8 cellular contexts compared by ENCODE assay signal in genomic region chr3:138835177-138835757, GRCh38. TPM values are rescaled to one million over a fixed set of nuclear protein-coding genes. Genes with fewer than 3 reads are reported as not detected.
DNase-seq lines count a peak whose midpoint lies in the region; ATAC-seq and TF ChIP-seq lines count a peak whose summit lies in the region.

No MANE protein-coding gene starts in this region.

- DNase-seq in AG04449 (ENCODE audit: low read depth, low spot score): no peak
- no peak for DNase-seq in GM23248
- DNase-seq in activated CD8-positive, alpha-beta T cell treated with anti-CD3 and anti-CD28 coated beads, Interleukin-2, amount 10 ng/mL, durations not matched to agents 7 days and 5 days: no peak
- DNase-seq in left cardiac atrium: no peak
- no peak for DNase-seq in sigmoid colon
- no peak for DNase-seq in kidney tubule cell (ENCODE audit: low spot score)
- DNase-seq in iPS-NIHi7 (ENCODE audit: extremely low spot score): no peak

- CTCF ChIA-PET in AG04449 (lab: Yijun Ruan, JAX): interaction anchor here (1.9 kb wide), 1 partner anchor 80 kb away, joined by 12 read pairs; no protein-coding TSS in a partner anchor
- CTCF ChIA-PET in activated CD8-positive, alpha-beta T cell treated with anti-CD3 and anti-CD28 coated beads, Interleukin-2, amount 10 ng/mL, durations not matched to agents 7 days and 5 days (lab: Charles Lee): interaction anchor here (1.0 kb wide), 1 partner anchor 80 kb away, joined by 3 read pairs; no protein-coding TSS in a partner anchor

- H3K9me2 ChIP-seq in GM23248 (ENCODE audit: insufficient read depth): no peaks in the 10 kb centered on the region

- H2AFZ ChIP-seq in GM23248: peak overlapping the region; percentile 99

- peak overlapping the region; percentile 69 for H3K4me3 ChIP-seq in AG04449 (ENCODE audit: low read depth, low read length)
- H3K4me3 ChIP-seq in GM23248: peak overlapping the region; percentile 86
- H3K4me3 ChIP-seq in sigmoid colon: peak overlapping the region; percentile 94 to 100 (median 96)

- H3K9me3 Mint-ChIP-seq in activated CD8-positive, alpha-beta T cell treated with anti-CD3 and anti-CD28 coated beads, Interleukin-2, amount 10 ng/mL, durations not matched to agents 7 days and 5 days (ENCODE audit: insufficient read depth): no peaks in the 10 kb centered on the region

- no peaks in the 10 kb centered on the region for H4K20me1 ChIP-seq in GM23248 (ENCODE audit: insufficient read depth)

- POLR2A ChIA-PET in AG04449 (lab: Yijun Ruan, JAX): no interaction called here
- POLR2A ChIA-PET in activated CD8-positive, alpha-beta T cell treated with anti-CD3 and anti-CD28 coated beads, Interleukin-2, amount 10 ng/mL, durations not matched to agents 7 days and 5 days (lab: Charles Lee): interaction anchor here (0.7 to 1.0 kb wide), 3 partner anchors 96 to 227 kb away, joined by 3 read pairs; partner anchors contain the start of gene FAIM

- intact Hi-C loops in left cardiac atrium (cut with DNase I): loop anchor here (2.0 to 5.0 kb wide), 2 partner anchors 80 to 82 kb away; no protein-coding TSS in a partner anchor
- intact Hi-C loops in sigmoid colon (cut with DNase I): loop anchor here (2.0 to 10.0 kb wide), 4 partner anchors 80 to 650 kb away; partner anchors contain the start of genes ARMC8 and FAIM

- peak overlapping the region; percentile 75 for H3K27ac Mint-ChIP-seq in activated CD8-positive, alpha-beta T cell treated with anti-CD3 and anti-CD28 coated beads, Interleukin-2, amount 10 ng/mL, durations not matched to agents 7 days and 5 days

- H3K27me3 ChIP-seq in GM23248 (replicated peaks; ENCODE audit: insufficient read depth) (no peaks in the 10 kb centered on the region), sigmoid colon (no peaks in the 10 kb centered on the region)

- no peaks in the 10 kb centered on the region for H3K27me3 Mint-ChIP-seq in activated CD8-positive, alpha-beta T cell treated with anti-CD3 and anti-CD28 coated beads, Interleukin-2, amount 10 ng/mL, durations not matched to agents 7 days and 5 days (ENCODE audit: low read depth)

- 0 out of 2 replicates have a peak, but pooled peaks cover 9% of the 10 kb centered on the region for H3F3A ChIP-seq in GM23248 (ENCODE audit: insufficient read depth)

- peak overlapping the region; percentile 91 for H3K4me2 ChIP-seq in GM23248 (ENCODE audit: unreplicated experiment)

- in situ Hi-C loops in GM23248 (cut with MboI): no loop called here

- no peak for ATAC-seq in activated CD8-positive, alpha-beta T cell treated with anti-CD3 and anti-CD28 coated beads, Interleukin-2, amount 10 ng/mL, durations not matched to agents 7 days and 5 days
- peak; percentile 30 to 52 for ATAC-seq in left cardiac atrium
- ATAC-seq in HG03280 (IDR thresholded peaks at IDR 0.05; ENCODE audit: unreplicated experiment): no peak

- peaks cover 18% of the 10 kb centered on the region for H3K4me1 Mint-ChIP-seq in activated CD8-positive, alpha-beta T cell treated with anti-CD3 and anti-CD28 coated beads, Interleukin-2, amount 10 ng/mL, durations not matched to agents 7 days and 5 days (ENCODE audit: low read depth)

- peak overlapping the region; percentile 88 for H3K27ac ChIP-seq in GM23248
- peak overlapping the region; percentile 92 to 94 (median 94) for H3K27ac ChIP-seq in sigmoid colon

- H3K4me1 ChIP-seq in GM23248 (ENCODE audit: insufficient read depth) (peaks cover 5% of the 10 kb centered on the region; the same call in 1 of the 2 replicates), sigmoid colon (peaks cover 0 to 20% (median 17%) of the 10 kb centered on the region in 4 donors)

- TF ChIP-seq CTCF in AG04449 (IDR thresholded peaks at IDR 0.05; ENCODE audit: insufficient read depth, low read length, missing control alignments): no peak
- TF ChIP-seq CTCF in sigmoid colon (IDR thresholded peaks at IDR 0.05): no peak

- TF ChIP-seq EP300 in sigmoid colon (IDR thresholded peaks at IDR 0.05): no peak

- TF ChIP-seq POLR2A in sigmoid colon (IDR thresholded peaks at IDR 0.05): no peak

- H3K9me3 ChIP-seq in GM23248 (ENCODE audit: low read depth) (no peaks in the 10 kb centered on the region), sigmoid colon (no peaks in the 10 kb centered on the region)

- H3K36me3 Mint-ChIP-seq in activated CD8-positive, alpha-beta T cell treated with anti-CD3 and anti-CD28 coated beads, Interleukin-2, amount 10 ng/mL, durations not matched to agents 7 days and 5 days (ENCODE audit: low read depth): no peaks in the 10 kb centered on the region

- H3K36me3 ChIP-seq in GM23248 (ENCODE audit: low read depth) (no peaks in the 10 kb centered on the region), sigmoid colon (no peaks in the 10 kb centered on the region)

- H3K4me3 Mint-ChIP-seq in activated CD8-positive, alpha-beta T cell treated with anti-CD3 and anti-CD28 coated beads, Interleukin-2, amount 10 ng/mL, durations not matched to agents 7 days and 5 days: peak overlapping the region; percentile 81

- 7 to 8% methylated on average over 15 of the region's 15 CpGs for WGBS in GM23248 (ENCODE audit: low coverage in 1 of 2, low lambda C conversion rate in 2 of 2, missing lambda C conversion rate in 2 of 2), 2 experiments
- 5 to 17% methylated on average over 15 of the region's 15 CpGs for WGBS in sigmoid colon, 2 donors

- H3K9ac ChIP-seq in GM23248: peak overlapping the region; percentile 94

- H3K79me2 ChIP-seq in GM23248 (ENCODE audit: insufficient read depth): peaks cover 26% of the 10 kb centered on the region

RNA-seq across cellular contexts. Expression of gene PIK3CB, which starts 0.5 kb away (rescaled TPM):
- total RNA-seq in GM23248 (2014; rRNA removed; shearing (Covaris generic)): 4.8 TPM in 2 replicates
- 6.4 and 7.2 TPM in 2 replicates for polyA plus RNA-seq in GM23248 (2016; fragmentation: Nextera tagmentation; extraction: Ambion mirVana)
- total RNA-seq in activated CD8-positive, alpha-beta T cell treated with anti-CD3 and anti-CD28 coated beads, Interleukin-2, amount 10 ng/mL, durations not matched to agents 7 days and 5 days: 1 to 10 TPM; 3.6 to 4.1 TPM
- total RNA-seq in left cardiac atrium: 10 to 100 TPM; 29.0 to 32.2 TPM
- total RNA-seq in sigmoid colon: 10 to 100 TPM; 17.4 to 29.5 (median 22.2) TPM
- polyA plus RNA-seq in sigmoid colon: 10 to 100 TPM; 18.6 to 28.9 (median 22.0) TPM

Comparison
In these comparisons a context has a peak if more than half of its experiments do, and no peak if none do; other contexts are left out.
1. ATAC-seq: peak in left cardiac atrium (2 of 2); none in activated CD8-positive, alpha-beta T cell treated with anti-CD3 and anti-CD28 coated beads, Interleukin-2, amount 10 ng/mL, durations not matched to agents 7 days and 5 days (single experiment) and HG03280 (single experiment).
2. Peak in every context shown above with its lines, with median percentiles within 50 percentile points of each other: H3K4me3 ChIP-seq.